27 cellular contexts compared by ENCODE assay signal in genomic region chr17:81715107-81715871, GRCh38.
"Had no signal": no experiment of that assay in that cellular context is flagged by ENCODE, and none has a peak within 500 bp of the region (broad histone marks: within the 10 kb centered on the region; RNA-seq: fewer than 3 reads in every experiment).

No MANE protein-coding gene starts in this region.

- H2AFZ ChIP-seq: hepatocyte had no signal

- H3K9me3 ChIP-seq: adrenal gland, body of pancreas, colonic mucosa, esophagus squamous epithelium, right atrium auricular region, suprapubic skin, tibial artery had no signal

- H3K27me3 Mint-ChIP-seq: activated CD8-positive, alpha-beta T cell treated with anti-CD3 and anti-CD28 coated beads for 36 hours; activated naive CD8-positive, alpha-beta T cell; naive B cell had no signal

- H3K27ac ChIP-seq: adrenal gland, cardiac muscle cell, colonic mucosa, epithelial cell of prostate, esophagus squamous epithelium, hepatocyte, right atrium auricular region, suprapubic skin, tibial artery had no signal

- H3K27ac Mint-ChIP-seq: activated CD8-positive, alpha-beta T cell treated with anti-CD3 and anti-CD28 coated beads for 36 hours; activated naive CD8-positive, alpha-beta T cell; activated T-helper 2 cell treated with anti-CD3 and anti-CD28 coated beads, Interferon-gamma antibody, Interleukin-2, Interleukin-4, amounts not matched to agents 10 μg/mL and 5 μg/mL and 100 μg/mL, durations not matched to agents 14 hours and 24 hours and 36 hours; mesothelial cell of epicardium; nephron progenitor cell had no signal

- H3K4me2 ChIP-seq: hepatocyte had no signal

- H3K27me3 ChIP-seq: adrenal gland, body of pancreas, cardiac muscle cell, colonic mucosa, esophagus squamous epithelium, hepatocyte, right atrium auricular region, suprapubic skin had no signal

- H3K4me3 ChIP-seq: adrenal gland, body of pancreas, cardiac muscle cell, colonic mucosa, esophagus squamous epithelium, hepatocyte, right atrium auricular region, suprapubic skin, tibial artery had no signal

- H3K36me3 ChIP-seq: adrenal gland, colonic mucosa, right atrium auricular region had no signal

- ATAC-seq: activated CD8-positive, alpha-beta T cell treated with anti-CD3 and anti-CD28 coated beads for 36 hours; activated T-cell treated with anti-CD3 and anti-CD28 coated beads, Interleukin-2, amount 50 U/mL, for 4 hours; body of pancreas; left cardiac atrium had no signal

- H3K36me3 Mint-ChIP-seq: activated naive CD8-positive, alpha-beta T cell; mesothelial cell of epicardium; naive B cell had no signal

- H3K4me3 Mint-ChIP-seq: activated T-cell treated with anti-CD3 and anti-CD28 coated beads, Interleukin-2, amount 50 U/mL, for 4 hours; mesothelial cell of epicardium; nephron progenitor cell had no signal

- DNase-seq: activated CD4-positive, alpha-beta T cell treated with anti-CD3 and anti-CD28 coated beads, Interleukin-2, amount 50 U/mL, for 1 hour; activated CD4-positive, CD25-positive, alpha-beta regulatory T cell treated with anti-CD3 and anti-CD28 coated beads, Interleukin-2, amount 50 U/mL, for 72 hours; activated CD8-positive, alpha-beta T cell treated with anti-CD3 and anti-CD28 coated beads for 36 hours; activated naive CD4-positive, alpha-beta T cell treated with Interleukin-2 at 50 U/mL for 16 hours; activated T-cell treated with anti-CD3 and anti-CD28 coated beads, Interleukin-2, amount 50 U/mL, for 4 hours; body of pancreas; cerebellar nuclear complex; colonic mucosa; effector CD8-positive, alpha-beta T cell; esophagus squamous epithelium; islet precursor cell; left cardiac atrium; naive B cell; nephron progenitor cell; stimulated activated CD4-positive, alpha-beta T cell treated with anti-CD3 and anti-CD28 coated beads, Interleukin-2, amount 100 ng/mL, for 24 hours; stimulated activated naive CD4-positive, alpha-beta T cell; T-helper 9 cell; tibial artery had no signal

- H3K9me3 Mint-ChIP-seq: activated CD8-positive, alpha-beta T cell treated with anti-CD3 and anti-CD28 coated beads for 36 hours; activated T-cell treated with anti-CD3 and anti-CD28 coated beads, Interleukin-2, amount 50 U/mL, for 4 hours; activated T-helper 2 cell treated with anti-CD3 and anti-CD28 coated beads, Interferon-gamma antibody, Interleukin-2, Interleukin-4, amounts not matched to agents 10 μg/mL and 5 μg/mL and 100 μg/mL, durations not matched to agents 14 hours and 24 hours and 36 hours; mesothelial cell of epicardium; naive B cell; nephron progenitor cell had no signal
